ENCODE assay signal across 9 cellular contexts in the genomic region with DNA sequence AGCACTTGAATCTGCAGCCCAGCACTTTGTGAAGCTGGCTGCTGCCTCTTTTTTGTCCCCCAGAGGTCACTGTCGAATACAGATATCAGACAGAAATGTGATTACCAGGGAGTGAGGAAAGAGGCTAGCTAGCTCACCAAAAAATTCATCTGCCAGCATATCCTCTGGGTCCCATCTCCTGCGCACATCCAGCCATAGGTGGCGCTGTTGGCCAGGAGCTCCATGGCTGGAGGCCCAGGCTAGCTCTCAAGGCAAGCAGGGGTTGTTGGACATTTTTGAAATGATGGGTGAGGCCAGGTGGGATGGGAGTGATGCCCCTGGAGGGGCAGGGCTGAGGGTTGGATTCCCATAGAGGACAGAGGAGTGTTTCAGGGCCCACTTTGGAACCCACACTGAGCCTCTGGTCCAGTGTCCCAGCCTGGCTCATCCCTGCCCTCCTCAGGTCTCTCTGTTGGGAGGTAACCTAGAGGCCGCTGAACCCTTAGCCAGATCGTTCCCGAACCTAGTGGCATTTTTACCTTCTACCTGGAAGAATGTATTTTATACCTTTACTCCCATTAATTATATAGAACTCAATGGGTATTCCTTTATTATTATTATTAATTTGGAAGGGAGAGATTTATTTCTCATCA. TPM values are rescaled to one million over a fixed set of nuclear protein-coding genes. Genes with fewer than 3 reads are reported as not detected.
DNase-seq lines count a peak whose midpoint lies in the region; ATAC-seq, FAIRE-seq and TF ChIP-seq lines count a peak whose summit lies in the region.
"Had no signal": no experiment of that assay in that cellular context is flagged by ENCODE, and none has a peak within 500 bp of the region (broad histone marks: within the 10 kb centered on the region; RNA-seq: fewer than 3 reads in every experiment).

No MANE protein-coding gene starts in this region.

- H3K36me3 ChIP-seq in DOHH2 (ENCODE audit: control insufficient read depth, low read length) (no peaks in the 10 kb centered on the region; the same call in 1 of the 2 replicates), HepG2 (replicated peaks in 1 of 2; ENCODE audit: control insufficient read depth in 1 of 2, insufficient read depth in 2 of 2, low read length in 2 of 2) (peaks cover 4 to 6% of the 10 kb centered on the region in 2 experiments; a peak in 3 of 5 replicates)

- no TSS peak for BruUV-seq in HepG2 (replicated peaks; lab: Mats Ljungman, UMichigan)

- ATAC-seq in HG02973 (IDR thresholded peaks at IDR 0.05; ENCODE audit: unreplicated experiment) (peak; percentile 69), HepG2 (peak; percentile 96), HG03095 (IDR thresholded peaks at IDR 0.05; ENCODE audit: unreplicated experiment) (no peak)

- intact Hi-C loops in HepG2 (cut with micrococcal nuclease; ENCODE audit: unreplicated experiment) = loop anchor here (1.0 kb wide), 2 partner anchors 107 to 178 kb away; no protein-coding TSS in a partner anchor

- H4K20me1 ChIP-seq in DOHH2 (ENCODE audit: control insufficient read depth, insufficient read depth, low read depth, low read length) = no peaks in the 10 kb centered on the region
- H4K20me1 ChIP-seq in HepG2 (ENCODE audit: insufficient read depth, low read length) = no peaks in the 10 kb centered on the region

- no peak overlapping the region for H3K4me3 Mint-ChIP-seq in chondrocyte (ENCODE audit: unreplicated experiment)

- H3K9me3 ChIP-seq in DOHH2 (ENCODE audit: control insufficient read depth, insufficient read depth, low read length) (no peaks in the 10 kb centered on the region), HepG2 (ENCODE audit: low read length) (no peaks in the 10 kb centered on the region)

- DNase-seq in NCI-H510A treated with DMSO at 0.1 percent for 48 hours (lab: John Stamatoyannopoulos, UW) (peak; percentile 60), chondrocyte (ENCODE audit: low spot score) (peak; percentile 46), HepG2 (ENCODE audit: low spot score) (peak; percentile 70)
- DNase-seq in activated CD4-positive, alpha-beta T cell treated with anti-CD3 and anti-CD28 coated beads for 4 hours = peak; percentile 27 to 45
- DNase-seq in stimulated activated CD4-positive, alpha-beta T cell treated with anti-CD3 and anti-CD28 coated beads, TNF-alpha, amount 100 ng/mL, for 4 hours (ENCODE audit: low read depth in 3 of 3) = peak; percentile 24 to 33 (median 29)

- in situ Hi-C loops in HepG2 (cut with HindIII; ENCODE audit: extremely low pct_ligation_motif_present, low pct_unique_long_range_greater_than_20kb) = loop anchor here (5.0 kb wide), 1 partner anchor 179 kb away; a partner anchor contains a TSS

- H3K27ac ChIP-seq in DOHH2 (ENCODE audit: low read depth, low read length) (no peak overlapping the region), HepG2 (ENCODE audit: extremely low read length, insufficient read depth, low read length) (no peak overlapping the region)
- H3K27ac ChIP-seq: epithelial cell of prostate had no signal

- no peaks in the 10 kb centered on the region for H3K27me3 Mint-ChIP-seq in chondrocyte (ENCODE audit: low read depth)

- POLR2A ChIA-PET in HepG2 (lab: Yijun Ruan, JAX) = interaction anchor here (1.0 to 1.2 kb wide), 2 partner anchors 14 to 178 kb away, joined by 3 to 4 read pairs; a partner anchor contains a TSS

- H3K9ac ChIP-seq in HepG2 (ENCODE audit: insufficient read depth, low read depth, low read length) = no peak overlapping the region

- no peak overlapping the region for H2AFZ ChIP-seq in HepG2 (ENCODE audit: low read length)

- CTCF ChIA-PET in HepG2 (lab: Yijun Ruan, JAX; ENCODE audit: low intra/inter-chr PET ratio, low total read pairs) = interaction anchor here (1.8 kb wide), 1 partner anchor 177 kb away, joined by 28 read pairs; no protein-coding TSS in a partner anchor

- peaks cover 9% of the 10 kb centered on the region for H3F3A ChIP-seq in DOHH2 (ENCODE audit: control insufficient read depth, insufficient read depth)

- H3K9me2 ChIP-seq in DOHH2 (replicated peaks; ENCODE audit: control insufficient read depth, low read length) = no peaks in the 10 kb centered on the region

- 56% methylated on average over 5 of the region's 6 CpGs for WGBS in HepG2 (ENCODE audit: low lambda C conversion rate)

- no peaks in the 10 kb centered on the region for H3K79me2 ChIP-seq in DOHH2 (ENCODE audit: control insufficient read depth, low read length)
- no peaks in the 10 kb centered on the region for H3K79me2 ChIP-seq in HepG2 (ENCODE audit: insufficient read depth, low read length)

- TF ChIP-seq CTCF in DOHH2 (IDR thresholded peaks at IDR 0.05; ENCODE audit: low read depth, low read length, poor library complexity, severe bottlenecking) (peak; percentile 98), chondrocyte (IDR thresholded peaks at IDR 0.05) (peak; percentile 91), HepG2 (CRISPR knock-in tag; IDR thresholded peaks at IDR 0.05) (peak; percentile 96)

- FAIRE-seq in HepG2 (lab: Jason Lieb, UNC) = peak; percentile 94

- no peak overlapping the region for H3K27ac Mint-ChIP-seq in chondrocyte (ENCODE audit: unreplicated experiment)

- H3K36me3 Mint-ChIP-seq in chondrocyte (ENCODE audit: low read depth) = peaks cover 8% of the 10 kb centered on the region

- TF ChIP-seq EP300 in HepG2 (IDR thresholded peaks at IDR 0.05; ENCODE audit: low read depth in 2 of 2, low read length in 2 of 2) (no peak), HepG2 (CRISPR knock-in tag; IDR thresholded peaks at IDR 0.05; ENCODE audit: borderline replicate concordance) (no peak)

- H3K27me3 ChIP-seq in DOHH2 (ENCODE audit: control insufficient read depth, low read length) (no peaks in the 10 kb centered on the region), HepG2 (ENCODE audit: control insufficient read depth in 1 of 2, insufficient read depth in 2 of 2, low read length in 2 of 2) (no peaks in the 10 kb centered on the region)

- no peaks in the 10 kb centered on the region for H3K9me3 Mint-ChIP-seq in chondrocyte (ENCODE audit: low read depth)

- no peak overlapping the region for H3K4me3 ChIP-seq in DOHH2 (ENCODE audit: low read length)
- no peak overlapping the region for H3K4me3 ChIP-seq in HepG2 (replicated peaks in 1 of 3; ENCODE audit: insufficient read depth in 1 of 3, low read depth in 2 of 3, low read length in 3 of 3)

- H3K4me1 ChIP-seq in DOHH2 (ENCODE audit: control insufficient read depth, low read length) = no peaks in the 10 kb centered on the region
- peaks cover 9% of the 10 kb centered on the region; the same call in 1 of the 2 replicates for H3K4me1 ChIP-seq in HepG2 (ENCODE audit: insufficient read depth, low read length)

- TF ChIP-seq RAD21 in HepG2 (CRISPR knock-in tag; IDR thresholded peaks at IDR 0.05) = peak; percentile 79

- H3K4me2 ChIP-seq in DOHH2 (ENCODE audit: low read length) = no peak overlapping the region
- H3K4me2 ChIP-seq in HepG2 (ENCODE audit: low read depth, low read length) = no peak overlapping the region

- no peak for TF ChIP-seq POLR2A in HepG2 (IDR thresholded peaks at IDR 0.05; ENCODE audit: insufficient read depth in 1 of 2, low read depth in 2 of 2, low read length in 2 of 2)

- H3K4me1 Mint-ChIP-seq in chondrocyte (ENCODE audit: low read depth) = no peaks in the 10 kb centered on the region

RNA-seq across cellular contexts. Expression of a gene that starts 14.8 kb away (rescaled TPM):
- total RNA-seq in chondrocyte (13.9 to 19.0 TPM (median 18.3 TPM) in 3 replicates), HepG2 (2016; rRNA removed; fragmentation: Illumina TruSeq; extraction: Trizol) (25.2 and 32.8 TPM in 2 replicates)
- 8.6 and 8.8 TPM in 2 replicates for total RNA-seq in HepG2 (2016; cell fraction: cytosol; rRNA removed; fragmentation: Illumina TruSeq; extraction: Trizol; ENCODE audit: low read depth)
- 23.9 and 34.8 TPM in 2 replicates for total RNA-seq in HepG2 (2016; cell fraction: insoluble cytoplasmic fraction; rRNA removed; fragmentation: Illumina TruSeq; extraction: Trizol)
- total RNA-seq in HepG2 (2016; cell fraction: membrane; rRNA removed; fragmentation: Illumina TruSeq; extraction: Trizol) = 11.3 and 11.5 TPM in 2 replicates
- total RNA-seq in HepG2 (2016; cell fraction: nucleus; rRNA removed; fragmentation: Illumina TruSeq; extraction: Trizol) = 11.3 and 13.2 TPM in 2 replicates
- 22.7 and 27.0 TPM in 2 replicates for polyA plus RNA-seq in HepG2 (2011; rRNA removed)
- polyA plus RNA-seq in HepG2 (2011; cell fraction: cytosol; rRNA removed) = 30.3 and 33.4 TPM in 2 replicates
- polyA plus RNA-seq in HepG2 (2011; cell fraction: nucleus; rRNA removed) = 17.2 and 17.5 TPM in 2 replicates
- 8.8 and 16.2 TPM in 2 replicates for polyA plus RNA-seq in HepG2 (2012)
- polyA plus RNA-seq in HepG2 (2016; cell fraction: cytosol; fragmentation: Illumina TruSeq; extraction: Trizol; ENCODE audit: low read depth) = 7.7 and 9.1 TPM in 2 replicates
- polyA plus RNA-seq in HepG2 (2016; cell fraction: insoluble cytoplasmic fraction; fragmentation: Illumina TruSeq; extraction: Trizol; ENCODE audit: low read depth) = 30.4 and 30.5 TPM in 2 replicates
- polyA plus RNA-seq in HepG2 (2016; cell fraction: membrane; fragmentation: Illumina TruSeq; extraction: Trizol; ENCODE audit: low read depth) = 8.6 and 8.8 TPM in 2 replicates
- polyA plus RNA-seq in HepG2 (2016; cell fraction: nucleus; fragmentation: Illumina TruSeq; extraction: Trizol; ENCODE audit: insufficient read depth, low read depth) = 12.5 and 17.0 TPM in 2 replicates
- 10.5 and 19.2 TPM in 2 replicates for polyA minus RNA-seq in HepG2 (2011; rRNA and poly(A)+ RNA removed; ENCODE audit: low replicate concordance)
- polyA minus RNA-seq in HepG2 (2011; cell fraction: cytosol; rRNA and poly(A)+ RNA removed) = 4.8 and 4.9 TPM in 2 replicates
- 14.7 and 16.1 TPM in 2 replicates for polyA minus RNA-seq in HepG2 (2011; cell fraction: nucleus; rRNA and poly(A)+ RNA removed)

RNA-seq across cellular contexts. Expression of a gene that starts 14.8 kb away (rescaled TPM):
- 21.2 to 31.0 TPM (median 23.4 TPM) in 3 replicates for total RNA-seq in chondrocyte
- 8.1 and 13.8 TPM in 2 replicates for total RNA-seq in HepG2 (2016; rRNA removed; fragmentation: Illumina TruSeq; extraction: Trizol)
- total RNA-seq in HepG2 (2016; cell fraction: cytosol; rRNA removed; fragmentation: Illumina TruSeq; extraction: Trizol; ENCODE audit: low read depth) = 6.3 and 7.5 TPM in 2 replicates
- 8.8 and 13.2 TPM in 2 replicates for total RNA-seq in HepG2 (2016; cell fraction: insoluble cytoplasmic fraction; rRNA removed; fragmentation: Illumina TruSeq; extraction: Trizol)
- total RNA-seq in HepG2 (2016; cell fraction: membrane; rRNA removed; fragmentation: Illumina TruSeq; extraction: Trizol) = 10.8 and 13.5 TPM in 2 replicates
- 13.0 and 17.9 TPM in 2 replicates for total RNA-seq in HepG2 (2016; cell fraction: nucleus; rRNA removed; fragmentation: Illumina TruSeq; extraction: Trizol)
- polyA plus RNA-seq in HepG2 (2011; rRNA removed) = 19.1 and 25.0 TPM in 2 replicates
- 13.4 and 19.7 TPM in 2 replicates for polyA plus RNA-seq in HepG2 (2011; cell fraction: cytosol; rRNA removed)
- 60.4 and 68.5 TPM in 2 replicates for polyA plus RNA-seq in HepG2 (2011; cell fraction: nucleus; rRNA removed)
- polyA plus RNA-seq in HepG2 (2012) = 15.2 and 18.1 TPM in 2 replicates
- polyA plus RNA-seq in HepG2 (2016; cell fraction: cytosol; fragmentation: Illumina TruSeq; extraction: Trizol; ENCODE audit: low read depth) = 4.0 and 5.6 TPM in 2 replicates
- 9.5 and 10.7 TPM in 2 replicates for polyA plus RNA-seq in HepG2 (2016; cell fraction: insoluble cytoplasmic fraction; fragmentation: Illumina TruSeq; extraction: Trizol; ENCODE audit: low read depth)
- polyA plus RNA-seq in HepG2 (2016; cell fraction: membrane; fragmentation: Illumina TruSeq; extraction: Trizol; ENCODE audit: low read depth) = 9.1 and 10.4 TPM in 2 replicates
- 29.0 and 32.0 TPM in 2 replicates for polyA plus RNA-seq in HepG2 (2016; cell fraction: nucleus; fragmentation: Illumina TruSeq; extraction: Trizol; ENCODE audit: insufficient read depth, low read depth)
- 66.0 and 72.8 TPM in 2 replicates for polyA minus RNA-seq in HepG2 (2011; rRNA and poly(A)+ RNA removed; ENCODE audit: low replicate concordance)
- polyA minus RNA-seq in HepG2 (2011; cell fraction: cytosol; rRNA and poly(A)+ RNA removed) = 13.5 and 15.3 TPM in 2 replicates
- 32.6 and 36.1 TPM in 2 replicates for polyA minus RNA-seq in HepG2 (2011; cell fraction: nucleus; rRNA and poly(A)+ RNA removed)
